In the genomic region with DNA sequence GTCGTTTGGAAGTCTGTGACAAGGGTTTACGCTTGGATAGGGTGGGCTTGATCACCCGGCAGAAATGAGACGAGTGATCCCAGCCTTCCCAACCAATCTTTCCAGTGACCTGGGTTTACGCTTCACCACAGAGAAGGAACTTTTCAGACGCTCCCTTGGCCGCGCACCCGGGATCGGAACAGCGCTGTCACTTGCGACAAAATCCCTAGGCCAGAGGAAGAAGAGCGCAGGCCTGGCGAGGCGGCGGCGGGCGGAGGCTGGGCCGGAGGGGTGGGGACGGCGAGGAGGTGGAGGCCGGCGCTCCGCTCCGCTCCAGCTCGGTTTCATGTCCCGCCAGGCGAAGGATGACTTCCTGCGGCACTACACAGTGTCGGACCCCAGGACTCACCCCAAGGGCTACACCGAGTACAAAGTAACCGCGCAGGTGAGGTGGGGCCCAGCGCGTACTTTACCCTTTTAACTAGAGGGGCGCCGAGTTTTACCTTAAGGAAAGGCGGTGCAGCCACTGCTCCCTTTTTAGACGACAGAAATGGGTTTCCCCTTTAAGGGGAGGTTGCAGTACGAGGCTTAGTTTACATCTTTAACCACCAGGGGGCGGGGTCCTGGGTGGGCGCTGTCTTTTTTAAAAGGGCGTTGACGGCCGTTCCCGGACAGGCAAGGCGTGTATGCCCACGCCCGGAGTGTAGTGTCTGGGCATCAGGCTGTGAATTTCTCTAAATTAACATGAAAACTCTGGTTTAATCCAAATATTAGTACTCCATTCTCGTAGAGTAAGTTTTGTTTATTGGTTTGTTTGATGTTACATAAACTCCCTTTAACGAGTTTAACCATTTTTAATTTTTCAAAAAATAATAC, we compare ENCODE assay signal across 1 cellular context.
TF ChIP-seq lines count a peak whose summit lies in the region.

A gene with protein sequence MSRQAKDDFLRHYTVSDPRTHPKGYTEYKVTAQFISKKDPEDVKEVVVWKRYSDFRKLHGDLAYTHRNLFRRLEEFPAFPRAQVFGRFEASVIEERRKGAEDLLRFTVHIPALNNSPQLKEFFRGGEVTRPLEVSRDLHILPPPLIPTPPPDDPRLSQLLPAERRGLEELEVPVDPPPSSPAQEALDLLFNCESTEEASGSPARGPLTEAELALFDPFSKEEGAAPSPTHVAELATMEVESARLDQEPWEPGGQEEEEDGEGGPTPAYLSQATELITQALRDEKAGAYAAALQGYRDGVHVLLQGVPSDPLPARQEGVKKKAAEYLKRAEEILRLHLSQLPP (plus strand): TSS at position 227 of the 855 bp plus-strand sequence. CDS start 99 bp downstream, at position 326.

TF ChIP-seq in HEK293, 187 proteins besides CTCF, POLR2A, EP300 and RAD21 (continued from another document and continues in another):
- peak; percentile 51 for TF ChIP-seq GLIS2 (tag by site-specific recombination; IDR thresholded peaks at IDR 0.05)
- TF ChIP-seq ZNF132 (tag by site-specific recombination; IDR thresholded peaks at IDR 0.05; ENCODE audit: borderline replicate concordance) = no peak
- TF ChIP-seq ZNF404 (tag by site-specific recombination; IDR thresholded peaks at IDR 0.05) = no peak
- TF ChIP-seq, protein P1, sequence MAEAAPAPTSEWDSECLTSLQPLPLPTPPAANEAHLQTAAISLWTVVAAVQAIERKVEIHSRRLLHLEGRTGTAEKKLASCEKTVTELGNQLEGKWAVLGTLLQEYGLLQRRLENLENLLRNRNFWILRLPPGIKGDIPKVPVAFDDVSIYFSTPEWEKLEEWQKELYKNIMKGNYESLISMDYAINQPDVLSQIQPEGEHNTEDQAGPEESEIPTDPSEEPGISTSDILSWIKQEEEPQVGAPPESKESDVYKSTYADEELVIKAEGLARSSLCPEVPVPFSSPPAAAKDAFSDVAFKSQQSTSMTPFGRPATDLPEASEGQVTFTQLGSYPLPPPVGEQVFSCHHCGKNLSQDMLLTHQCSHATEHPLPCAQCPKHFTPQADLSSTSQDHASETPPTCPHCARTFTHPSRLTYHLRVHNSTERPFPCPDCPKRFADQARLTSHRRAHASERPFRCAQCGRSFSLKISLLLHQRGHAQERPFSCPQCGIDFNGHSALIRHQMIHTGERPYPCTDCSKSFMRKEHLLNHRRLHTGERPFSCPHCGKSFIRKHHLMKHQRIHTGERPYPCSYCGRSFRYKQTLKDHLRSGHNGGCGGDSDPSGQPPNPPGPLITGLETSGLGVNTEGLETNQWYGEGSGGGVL (tag by site-specific recombination; IDR thresholded peaks at IDR 0.05) = no peak
- TF ChIP-seq ZNF394 (tag by site-specific recombination; IDR thresholded peaks at IDR 0.05; ENCODE audit: borderline replicate concordance) = no peak
- no peak for TF ChIP-seq ZNF121 (tag by site-specific recombination; IDR thresholded peaks at IDR 0.05)
- TF ChIP-seq SP3 (tag by site-specific recombination; IDR thresholded peaks at IDR 0.05) = peak; percentile 84
- no peak for TF ChIP-seq GLI2 (tag by site-specific recombination; IDR thresholded peaks at IDR 0.05; ENCODE audit: borderline replicate concordance, low read depth)
- no peak for TF ChIP-seq ZNF23 (tag by site-specific recombination; IDR thresholded peaks at IDR 0.05; ENCODE audit: borderline replicate concordance)
- TF ChIP-seq, protein P2, sequence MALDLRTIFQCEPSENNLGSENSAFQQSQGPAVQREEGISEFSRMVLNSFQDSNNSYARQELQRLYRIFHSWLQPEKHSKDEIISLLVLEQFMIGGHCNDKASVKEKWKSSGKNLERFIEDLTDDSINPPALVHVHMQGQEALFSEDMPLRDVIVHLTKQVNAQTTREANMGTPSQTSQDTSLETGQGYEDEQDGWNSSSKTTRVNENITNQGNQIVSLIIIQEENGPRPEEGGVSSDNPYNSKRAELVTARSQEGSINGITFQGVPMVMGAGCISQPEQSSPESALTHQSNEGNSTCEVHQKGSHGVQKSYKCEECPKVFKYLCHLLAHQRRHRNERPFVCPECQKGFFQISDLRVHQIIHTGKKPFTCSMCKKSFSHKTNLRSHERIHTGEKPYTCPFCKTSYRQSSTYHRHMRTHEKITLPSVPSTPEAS (tag by site-specific recombination; IDR thresholded peaks at IDR 0.05) = no peak
- no peak for TF ChIP-seq ZNF660 (tag by site-specific recombination; IDR thresholded peaks at IDR 0.05)
- no peak for TF ChIP-seq ZNF350 (tag by site-specific recombination; IDR thresholded peaks at IDR 0.05)
- TF ChIP-seq, protein P3, sequence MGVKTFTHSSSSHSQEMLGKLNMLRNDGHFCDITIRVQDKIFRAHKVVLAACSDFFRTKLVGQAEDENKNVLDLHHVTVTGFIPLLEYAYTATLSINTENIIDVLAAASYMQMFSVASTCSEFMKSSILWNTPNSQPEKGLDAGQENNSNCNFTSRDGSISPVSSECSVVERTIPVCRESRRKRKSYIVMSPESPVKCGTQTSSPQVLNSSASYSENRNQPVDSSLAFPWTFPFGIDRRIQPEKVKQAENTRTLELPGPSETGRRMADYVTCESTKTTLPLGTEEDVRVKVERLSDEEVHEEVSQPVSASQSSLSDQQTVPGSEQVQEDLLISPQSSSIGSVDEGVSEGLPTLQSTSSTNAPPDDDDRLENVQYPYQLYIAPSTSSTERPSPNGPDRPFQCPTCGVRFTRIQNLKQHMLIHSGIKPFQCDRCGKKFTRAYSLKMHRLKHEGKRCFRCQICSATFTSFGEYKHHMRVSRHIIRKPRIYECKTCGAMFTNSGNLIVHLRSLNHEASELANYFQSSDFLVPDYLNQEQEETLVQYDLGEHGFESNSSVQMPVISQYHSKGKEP (tag by site-specific recombination; IDR thresholded peaks at IDR 0.05) = peak; percentile 73; the same call in 1 of the 2 replicates
- TF ChIP-seq, protein P4, sequence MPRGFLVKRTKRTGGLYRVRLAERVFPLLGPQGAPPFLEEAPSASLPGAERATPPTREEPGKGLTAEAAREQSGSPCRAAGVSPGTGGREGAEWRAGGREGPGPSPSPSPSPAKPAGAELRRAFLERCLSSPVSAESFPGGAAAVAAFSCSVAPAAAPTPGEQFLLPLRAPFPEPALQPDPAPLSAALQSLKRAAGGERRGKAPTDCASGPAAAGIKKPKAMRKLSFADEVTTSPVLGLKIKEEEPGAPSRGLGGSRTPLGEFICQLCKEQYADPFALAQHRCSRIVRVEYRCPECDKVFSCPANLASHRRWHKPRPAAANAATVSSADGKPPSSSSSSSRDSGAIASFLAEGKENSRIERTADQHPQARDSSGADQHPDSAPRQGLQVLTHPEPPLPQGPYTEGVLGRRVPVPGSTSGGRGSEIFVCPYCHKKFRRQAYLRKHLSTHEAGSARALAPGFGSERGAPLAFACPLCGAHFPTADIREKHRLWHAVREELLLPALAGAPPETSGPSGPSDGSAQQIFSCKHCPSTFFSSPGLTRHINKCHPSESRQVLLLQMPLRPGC (tag by site-specific recombination; IDR thresholded peaks at IDR 0.05) = no peak
- TF ChIP-seq, protein P5, sequence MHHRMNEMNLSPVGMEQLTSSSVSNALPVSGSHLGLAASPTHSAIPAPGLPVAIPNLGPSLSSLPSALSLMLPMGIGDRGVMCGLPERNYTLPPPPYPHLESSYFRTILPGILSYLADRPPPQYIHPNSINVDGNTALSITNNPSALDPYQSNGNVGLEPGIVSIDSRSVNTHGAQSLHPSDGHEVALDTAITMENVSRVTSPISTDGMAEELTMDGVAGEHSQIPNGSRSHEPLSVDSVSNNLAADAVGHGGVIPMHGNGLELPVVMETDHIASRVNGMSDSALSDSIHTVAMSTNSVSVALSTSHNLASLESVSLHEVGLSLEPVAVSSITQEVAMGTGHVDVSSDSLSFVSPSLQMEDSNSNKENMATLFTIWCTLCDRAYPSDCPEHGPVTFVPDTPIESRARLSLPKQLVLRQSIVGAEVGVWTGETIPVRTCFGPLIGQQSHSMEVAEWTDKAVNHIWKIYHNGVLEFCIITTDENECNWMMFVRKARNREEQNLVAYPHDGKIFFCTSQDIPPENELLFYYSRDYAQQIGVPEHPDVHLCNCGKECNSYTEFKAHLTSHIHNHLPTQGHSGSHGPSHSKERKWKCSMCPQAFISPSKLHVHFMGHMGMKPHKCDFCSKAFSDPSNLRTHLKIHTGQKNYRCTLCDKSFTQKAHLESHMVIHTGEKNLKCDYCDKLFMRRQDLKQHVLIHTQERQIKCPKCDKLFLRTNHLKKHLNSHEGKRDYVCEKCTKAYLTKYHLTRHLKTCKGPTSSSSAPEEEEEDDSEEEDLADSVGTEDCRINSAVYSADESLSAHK (tag by site-specific recombination; IDR thresholded peaks at IDR 0.05) = no peak
- TF ChIP-seq SETDB1 (IDR thresholded peaks at IDR 0.05; ENCODE audit: insufficient read length, low read length) = no peak
- TF ChIP-seq ZBTB17 (tag by site-specific recombination; IDR thresholded peaks at IDR 0.05) = peak; percentile 94
- no peak for TF ChIP-seq SCRT1 (tag by site-specific recombination; IDR thresholded peaks at IDR 0.05; ENCODE audit: borderline replicate concordance)
- TF ChIP-seq, protein P6, sequence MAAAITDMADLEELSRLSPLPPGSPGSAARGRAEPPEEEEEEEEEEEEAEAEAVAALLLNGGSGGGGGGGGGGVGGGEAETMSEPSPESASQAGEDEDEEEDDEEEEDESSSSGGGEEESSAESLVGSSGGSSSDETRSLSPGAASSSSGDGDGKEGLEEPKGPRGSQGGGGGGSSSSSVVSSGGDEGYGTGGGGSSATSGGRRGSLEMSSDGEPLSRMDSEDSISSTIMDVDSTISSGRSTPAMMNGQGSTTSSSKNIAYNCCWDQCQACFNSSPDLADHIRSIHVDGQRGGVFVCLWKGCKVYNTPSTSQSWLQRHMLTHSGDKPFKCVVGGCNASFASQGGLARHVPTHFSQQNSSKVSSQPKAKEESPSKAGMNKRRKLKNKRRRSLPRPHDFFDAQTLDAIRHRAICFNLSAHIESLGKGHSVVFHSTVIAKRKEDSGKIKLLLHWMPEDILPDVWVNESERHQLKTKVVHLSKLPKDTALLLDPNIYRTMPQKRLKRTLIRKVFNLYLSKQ (tag by site-specific recombination; IDR thresholded peaks at IDR 0.05; ENCODE audit: borderline replicate concordance) = no peak
- TF ChIP-seq ZNF140 (tag by site-specific recombination; IDR thresholded peaks at IDR 0.05) = no peak
- TF ChIP-seq ZXDB (tag by site-specific recombination; IDR thresholded peaks at IDR 0.05) = peak; percentile 74
- TF ChIP-seq, protein P7, sequence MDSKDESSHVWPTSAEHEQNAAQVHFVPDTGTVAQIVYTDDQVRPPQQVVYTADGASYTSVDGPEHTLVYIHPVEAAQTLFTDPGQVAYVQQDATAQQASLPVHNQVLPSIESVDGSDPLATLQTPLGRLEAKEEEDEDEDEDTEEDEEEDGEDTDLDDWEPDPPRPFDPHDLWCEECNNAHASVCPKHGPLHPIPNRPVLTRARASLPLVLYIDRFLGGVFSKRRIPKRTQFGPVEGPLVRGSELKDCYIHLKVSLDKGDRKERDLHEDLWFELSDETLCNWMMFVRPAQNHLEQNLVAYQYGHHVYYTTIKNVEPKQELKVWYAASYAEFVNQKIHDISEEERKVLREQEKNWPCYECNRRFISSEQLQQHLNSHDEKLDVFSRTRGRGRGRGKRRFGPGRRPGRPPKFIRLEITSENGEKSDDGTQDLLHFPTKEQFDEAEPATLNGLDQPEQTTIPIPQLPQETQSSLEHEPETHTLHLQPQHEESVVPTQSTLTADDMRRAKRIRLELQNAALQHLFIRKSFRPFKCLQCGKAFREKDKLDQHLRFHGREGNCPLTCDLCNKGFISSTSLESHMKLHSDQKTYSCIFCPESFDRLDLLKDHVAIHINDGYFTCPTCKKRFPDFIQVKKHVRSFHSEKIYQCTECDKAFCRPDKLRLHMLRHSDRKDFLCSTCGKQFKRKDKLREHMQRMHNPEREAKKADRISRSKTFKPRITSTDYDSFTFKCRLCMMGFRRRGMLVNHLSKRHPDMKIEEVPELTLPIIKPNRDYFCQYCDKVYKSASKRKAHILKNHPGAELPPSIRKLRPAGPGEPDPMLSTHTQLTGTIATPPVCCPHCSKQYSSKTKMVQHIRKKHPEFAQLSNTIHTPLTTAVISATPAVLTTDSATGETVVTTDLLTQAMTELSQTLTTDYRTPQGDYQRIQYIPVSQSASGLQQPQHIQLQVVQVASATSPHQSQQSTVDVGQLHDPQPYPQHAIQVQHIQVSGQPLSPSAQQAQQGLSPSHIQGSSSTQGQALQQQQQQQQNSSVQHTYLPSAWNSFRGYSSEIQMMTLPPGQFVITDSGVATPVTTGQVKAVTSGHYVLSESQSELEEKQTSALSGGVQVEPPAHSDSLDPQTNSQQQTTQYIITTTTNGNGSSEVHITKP (tag by site-specific recombination; IDR thresholded peaks at IDR 0.05) = peak; percentile 84
- TF ChIP-seq ZNF777 (tag by site-specific recombination; IDR thresholded peaks at IDR 0.05; ENCODE audit: borderline replicate concordance) = peak; percentile 49; the same call in 1 of the 2 replicates
- no peak for TF ChIP-seq ZNF112 (tag by site-specific recombination; IDR thresholded peaks at IDR 0.05)
- TF ChIP-seq ZNF785 (tag by site-specific recombination; IDR thresholded peaks at IDR 0.05) = no peak
- TF ChIP-seq, protein P8, sequence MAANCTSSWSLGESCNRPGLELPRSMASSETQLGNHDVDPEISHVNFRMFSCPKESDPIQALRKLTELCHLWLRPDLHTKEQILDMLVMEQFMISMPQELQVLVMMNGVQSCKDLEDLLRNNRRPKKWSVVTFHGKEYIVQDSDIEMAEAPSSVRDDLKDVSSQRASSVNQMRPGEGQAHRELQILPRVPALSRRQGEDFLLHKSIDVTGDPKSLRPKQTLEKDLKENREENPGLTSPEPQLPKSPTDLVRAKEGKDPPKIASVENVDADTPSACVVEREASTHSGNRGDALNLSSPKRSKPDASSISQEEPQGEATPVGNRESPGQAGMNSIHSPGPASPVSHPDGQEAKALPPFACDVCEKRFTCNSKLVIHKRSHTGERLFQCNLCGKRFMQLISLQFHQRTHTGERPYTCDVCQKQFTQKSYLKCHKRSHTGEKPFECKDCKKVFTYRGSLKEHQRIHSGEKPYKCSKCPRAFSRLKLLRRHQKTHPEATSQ (tag by site-specific recombination; IDR thresholded peaks at IDR 0.05) = no peak
- peak; percentile 83 for TF ChIP-seq SP7 (tag by site-specific recombination; IDR thresholded peaks at IDR 0.05)
- TF ChIP-seq ZNF654 (tag by site-specific recombination; IDR thresholded peaks at IDR 0.05; ENCODE audit: low read depth) = no peak
- no peak for TF ChIP-seq WT1 (tag by site-specific recombination; IDR thresholded peaks at IDR 0.05)
- TF ChIP-seq ZNF610 (tag by site-specific recombination; IDR thresholded peaks at IDR 0.05; ENCODE audit: borderline replicate concordance) = peak; percentile 93
- TF ChIP-seq ZNF302 (tag by site-specific recombination; IDR thresholded peaks at IDR 0.05; ENCODE audit: low read depth) = no peak
- TF ChIP-seq, protein P9, sequence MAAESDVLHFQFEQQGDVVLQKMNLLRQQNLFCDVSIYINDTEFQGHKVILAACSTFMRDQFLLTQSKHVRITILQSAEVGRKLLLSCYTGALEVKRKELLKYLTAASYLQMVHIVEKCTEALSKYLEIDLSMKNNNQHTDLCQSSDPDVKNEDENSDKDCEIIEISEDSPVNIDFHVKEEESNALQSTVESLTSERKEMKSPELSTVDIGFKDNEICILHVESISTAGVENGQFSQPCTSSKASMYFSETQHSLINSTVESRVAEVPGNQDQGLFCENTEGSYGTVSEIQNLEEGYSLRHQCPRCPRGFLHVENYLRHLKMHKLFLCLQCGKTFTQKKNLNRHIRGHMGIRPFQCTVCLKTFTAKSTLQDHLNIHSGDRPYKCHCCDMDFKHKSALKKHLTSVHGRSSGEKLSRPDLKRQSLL (tag by site-specific recombination; IDR thresholded peaks at IDR 0.05) = no peak
- TF ChIP-seq ZNF677 (tag by site-specific recombination; IDR thresholded peaks at IDR 0.05) = no peak
- no peak for TF ChIP-seq ZNF16 (tag by site-specific recombination; IDR thresholded peaks at IDR 0.05; ENCODE audit: low read depth)
- no peak for TF ChIP-seq ZFP41 (tag by site-specific recombination; IDR thresholded peaks at IDR 0.05; ENCODE audit: borderline replicate concordance)
- no peak for TF ChIP-seq ZNF274 (IDR thresholded peaks at IDR 0.05; ENCODE audit: low read length)
- no peak for TF ChIP-seq ZNF274 (tag by site-specific recombination; IDR thresholded peaks at IDR 0.05; ENCODE audit: borderline replicate concordance)
